In the genomic region with DNA sequence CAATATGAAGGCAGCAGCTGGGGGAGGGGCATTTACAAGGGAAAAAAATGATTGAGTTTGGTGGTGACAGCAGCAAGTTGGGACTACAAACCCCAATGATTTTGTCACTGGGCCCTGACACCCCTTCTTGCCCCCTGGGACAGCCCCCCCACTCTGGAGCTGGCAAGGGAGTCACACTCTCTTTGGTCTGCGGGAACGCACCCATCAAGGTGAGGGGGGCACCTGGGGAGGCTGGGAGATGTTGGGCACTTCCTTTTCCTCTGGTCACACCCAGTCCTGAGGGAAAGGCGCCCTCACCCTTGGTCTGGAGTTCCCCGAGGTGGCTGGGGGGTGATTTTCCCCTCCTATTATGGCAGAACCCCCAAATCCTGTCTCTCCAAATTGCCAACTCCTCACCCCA, we compare ENCODE assay signal across 9 cellular contexts. TPM values are rescaled to one million over a fixed set of nuclear protein-coding genes. Genes with fewer than 3 reads are reported as not detected.
DNase-seq lines count a peak whose midpoint lies in the region; ATAC-seq and TF ChIP-seq lines count a peak whose summit lies in the region.
"Had no signal": no experiment of that assay in that cellular context is flagged by ENCODE, and none has a peak within 500 bp of the region (broad histone marks: within the 10 kb centered on the region; RNA-seq: fewer than 3 reads in every experiment).

No MANE protein-coding gene starts in this region.

- TF ChIP-seq POLR2A in HCT116 (IDR thresholded peaks at IDR 0.05; ENCODE audit: borderline replicate concordance, extremely low read depth, insufficient read depth, insufficient read length) (no peak), stomach (IDR thresholded peaks at IDR 0.05) (no peak)

- no peaks in the 10 kb centered on the region for H3K9me2 ChIP-seq in HCT116 (ENCODE audit: insufficient read depth)

- ATAC-seq in HCT116 (no peak), GM19467 (IDR thresholded peaks at IDR 0.05; ENCODE audit: unreplicated experiment) (no peak)

- POLR2A ChIA-PET in HCT116 (lab: Charles Lee) = interaction anchor here (1.5 kb wide), 1 partner anchor 30 kb away, joined by 3 read pairs; no protein-coding TSS in a partner anchor

- DNase-seq in HCT116 (ENCODE audit: low read depth, low spot score) (no peak), SK-N-MC (ENCODE audit: low read depth, low spot score) (no peak), stomach (no peak), hepatic stellate cell (ENCODE audit: low spot score) (no peak), SKM-1 (lab: John Stamatoyannopoulos, UW; ENCODE audit: unreplicated experiment) (no peak), NCI-H2196 treated with DMSO at 0.1 percent for 48 hours (lab: John Stamatoyannopoulos, UW; ENCODE audit: unreplicated experiment) (no peak)
- DNase-seq: NCI-H748 treated with DMSO at 0.1 percent for 48 hours had no signal

- H3K27me3 ChIP-seq in HCT116 (ENCODE audit: insufficient read depth, low read length) (no peaks in the 10 kb centered on the region), liver (ENCODE audit: control insufficient read depth in 4 of 4, insufficient read depth in 4 of 4, low read length in 3 of 4) (no peaks in the 10 kb centered on the region), stomach (peaks cover 0 to 25% (median 0%) of the 10 kb centered on the region in 3 donors)

- H4K20me1 ChIP-seq in HCT116 (ENCODE audit: insufficient read depth) = no peaks in the 10 kb centered on the region

- H3K4me2 ChIP-seq in HCT116 (ENCODE audit: low read length) = peak overlapping the region; percentile 25; the same call in 1 of the 2 replicates

- H3K4me1 ChIP-seq in HCT116 (ENCODE audit: control insufficient read depth in 1 of 2, insufficient read depth in 2 of 2, low read length in 2 of 2) (peaks cover 33 to 48% of the 10 kb centered on the region in 2 experiments), liver (ENCODE audit: control insufficient read depth in 4 of 4, insufficient read depth in 4 of 4, low read length in 3 of 4) (peaks cover 0 to 9% (median 0%) of the 10 kb centered on the region in 4 donors), stomach (peaks cover 24 to 46% (median 33%) of the 10 kb centered on the region in 4 donors)

- CTCF ChIA-PET in HCT116 (lab: Charles Lee) = interaction anchor here (1.3 to 4.9 kb wide), 4 partner anchors 9 to 97 kb away, joined by 4 to 48 read pairs (median 7); partner anchors contain the start of genes POP7 and SLC12A9

- H3K4me3 ChIP-seq in HCT116 (replicated peaks in 1 of 2; ENCODE audit: low read depth in 1 of 2, low read length in 2 of 2) (no peak overlapping the region), SK-N-MC (no peak overlapping the region), liver (ENCODE audit: low read depth in 1 of 3, low read length in 3 of 3) (no peak overlapping the region), stomach (peak overlapping the region in 2 of 4 donors; percentile 18 to 32)

- H3K9me3 ChIP-seq in HCT116 (ENCODE audit: control insufficient read depth in 1 of 2, insufficient read depth in 1 of 2, low read depth in 1 of 2, low read length in 2 of 2) (no peaks in the 10 kb centered on the region), SK-N-MC (ENCODE audit: low read depth, low read length) (no peaks in the 10 kb centered on the region), liver (ENCODE audit: control insufficient read depth in 4 of 4, low read length in 3 of 4) (no peaks in the 10 kb centered on the region), stomach (no peaks in the 10 kb centered on the region)

- no peak overlapping the region for H2AFZ ChIP-seq in HCT116 (ENCODE audit: low read depth, low read length, poor library complexity, severe bottlenecking)

- 66% methylated on average over 4 of the region's 4 CpGs for WGBS in liver
- WGBS in stomach, 5 donors = 45 to 75% (median 56%) methylated on average over 2 to 4 of the region's 4 CpGs

- peaks cover 16 to 17% of the 10 kb centered on the region in 2 experiments; a peak in 3 of 4 replicates for H3K36me3 ChIP-seq in HCT116 (ENCODE audit: control insufficient read depth in 1 of 2, insufficient read depth in 2 of 2, low read length in 2 of 2)
- H3K36me3 ChIP-seq in SK-N-MC (ENCODE audit: insufficient read depth, low read length) = peaks cover 51% of the 10 kb centered on the region
- H3K36me3 ChIP-seq in liver (ENCODE audit: control insufficient read depth in 4 of 4, insufficient read depth in 3 of 4, low read depth in 1 of 4, low read length in 3 of 4) = peaks cover 19 to 30% (median 24%) of the 10 kb centered on the region in 4 donors
- peaks cover 26 to 40% (median 37%) of the 10 kb centered on the region in 4 donors for H3K36me3 ChIP-seq in stomach

- BruUV-seq in HCT116 (replicated peaks; lab: Mats Ljungman, UMichigan) = TSS peak; percentile 40

- TF ChIP-seq RAD21 in HCT116 (IDR thresholded peaks at IDR 0.05; ENCODE audit: low read depth) (no peak), liver (IDR thresholded peaks at IDR 0.05) (no peak)

- intact Hi-C loops in HCT116 (cut with micrococcal nuclease) (no loop called here), stomach (cut with DNase I; ENCODE audit: low total_unique reads) (loop anchor here (5.0 kb wide), 1 partner anchor 49 kb away; the partner anchor contains the start of gene SLC12A9)

- TF ChIP-seq CTCF in HCT116 (IDR thresholded peaks at IDR 0.05 in 2 of 3, conservative IDR thresholded peaks at IDR 0.05 in 1 of 3; ENCODE audit: borderline replicate concordance in 1 of 3, insufficient read depth in 1 of 3, low read depth in 2 of 3, low read length in 2 of 3) (no peak), liver (IDR thresholded peaks at IDR 0.05; ENCODE audit: low read depth, low read length, missing input control) (no peak), stomach (IDR thresholded peaks at IDR 0.05) (no peak)

- no peak for TF ChIP-seq EP300 in stomach (IDR thresholded peaks at IDR 0.05)

- H3K79me2 ChIP-seq in HCT116 (ENCODE audit: insufficient read depth, low read length) = no peaks in the 10 kb centered on the region

- no peak overlapping the region for H3K9ac ChIP-seq in HCT116 (ENCODE audit: low read length)
- H3K9ac ChIP-seq in SK-N-MC (ENCODE audit: insufficient read length) = no peak overlapping the region
- no peak overlapping the region for H3K9ac ChIP-seq in liver (ENCODE audit: low read depth in 1 of 2, low read length in 2 of 2)

- RAD21 ChIA-PET in HCT116 (lab: Charles Lee; ENCODE audit: low non-redundant PET in 1 of 2, low total read pairs in 2 of 2, uncharacterized antibody in 2 of 2, unreplicated experiment in 2 of 2) = no interaction called here

- H3K27ac ChIP-seq in HCT116 (ENCODE audit: low read depth, low read length) = peak overlapping the region; percentile 48; the same call in 1 of the 2 replicates
- H3K27ac ChIP-seq in SK-N-MC = peak overlapping the region; percentile 60; the same call in 1 of the 2 replicates
- H3K27ac ChIP-seq in liver (ENCODE audit: low read depth in 1 of 2, low read length in 2 of 2) = no peak overlapping the region
- H3K27ac ChIP-seq in stomach = peak overlapping the region; percentile 7 to 80 (median 55)

TF ChIP-seq in HCT116, 20 proteins besides CTCF, POLR2A, EP300 and RAD21:
- no peak for TF ChIP-seq YY1 (IDR thresholded peaks at IDR 0.05; ENCODE audit: extremely low read depth, insufficient replicate concordance, low read depth, low read length)
- no peak for TF ChIP-seq SP1 (IDR thresholded peaks at IDR 0.05; ENCODE audit: low read depth)
- no peak for TF ChIP-seq POLR2AphosphoS5 (IDR thresholded peaks at IDR 0.05; ENCODE audit: low read depth, low read length)
- no peak for TF ChIP-seq EGR1 (IDR thresholded peaks at IDR 0.05; ENCODE audit: low read depth)

TF ChIP-seq in liver, 16 proteins besides CTCF, POLR2A, EP300 and RAD21:
- TF ChIP-seq NR2F2 (IDR thresholded peaks at IDR 0.05) = peak; percentile 4
- TF ChIP-seq RXRA (IDR thresholded peaks at IDR 0.05) = no peak
- TF ChIP-seq REST (IDR thresholded peaks at IDR 0.05) = no peak
- TF ChIP-seq, protein P1, sequence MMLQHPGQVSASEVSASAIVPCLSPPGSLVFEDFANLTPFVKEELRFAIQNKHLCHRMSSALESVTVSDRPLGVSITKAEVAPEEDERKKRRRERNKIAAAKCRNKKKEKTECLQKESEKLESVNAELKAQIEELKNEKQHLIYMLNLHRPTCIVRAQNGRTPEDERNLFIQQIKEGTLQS (IDR thresholded peaks at IDR 0.05) = no peak

RNA-seq across cellular contexts. Expression of gene EPHB4, which starts 24.4 kb away (rescaled TPM):
- 61.1 TPM for total RNA-seq in HCT116 (2021; ENCODE audit: unreplicated experiment)
- 56.7 and 60.4 TPM in 2 replicates for polyA plus RNA-seq in HCT116 (2012)
- 10 to 100 TPM; 48.6 to 53.0 TPM for total RNA-seq in liver
- 10 to 100 TPM; 14.4 to 51.3 TPM for polyA plus RNA-seq in liver
- 100 to 1,000 TPM in 1 of 5 donors, 10 to 100 TPM in 4; 22.2 to 128 (median 67.2) TPM for total RNA-seq in stomach
- polyA plus RNA-seq in stomach = 10 to 100 TPM in 2 of 3 donors, 1 to 10 TPM in 1; 7.3 to 17.7 (median 13.9) TPM

RNA-seq across cellular contexts. Expression of gene SLC12A9, which starts 49.6 kb away (rescaled TPM):
- total RNA-seq in HCT116 (2021; ENCODE audit: unreplicated experiment) = 24.6 TPM
- 14.7 and 15.4 TPM in 2 replicates for polyA plus RNA-seq in HCT116 (2012)
- total RNA-seq in liver = 10 to 100 TPM; 10.5 to 17.2 TPM
- polyA plus RNA-seq in liver = 1 to 10 TPM; 1.8 to 8.4 TPM
- total RNA-seq in stomach = 10 to 100 TPM in 3 of 5 donors, 1 to 10 TPM in 2; 2.9 to 44.6 (median 25.9) TPM
- 10 to 100 TPM in 1 of 3 donors, 1 to 10 TPM in 2; 4.9 to 21.7 (median 9.0) TPM for polyA plus RNA-seq in stomach

Comparison
In these comparisons a context has a peak if more than half of its experiments do, and no peak if none do; other contexts are left out.
1. H3K27ac ChIP-seq: peak in HCT116 (single experiment), SK-N-MC (single experiment) and stomach (5 of 5); none in liver (0 of 2).